In the genomic region with DNA sequence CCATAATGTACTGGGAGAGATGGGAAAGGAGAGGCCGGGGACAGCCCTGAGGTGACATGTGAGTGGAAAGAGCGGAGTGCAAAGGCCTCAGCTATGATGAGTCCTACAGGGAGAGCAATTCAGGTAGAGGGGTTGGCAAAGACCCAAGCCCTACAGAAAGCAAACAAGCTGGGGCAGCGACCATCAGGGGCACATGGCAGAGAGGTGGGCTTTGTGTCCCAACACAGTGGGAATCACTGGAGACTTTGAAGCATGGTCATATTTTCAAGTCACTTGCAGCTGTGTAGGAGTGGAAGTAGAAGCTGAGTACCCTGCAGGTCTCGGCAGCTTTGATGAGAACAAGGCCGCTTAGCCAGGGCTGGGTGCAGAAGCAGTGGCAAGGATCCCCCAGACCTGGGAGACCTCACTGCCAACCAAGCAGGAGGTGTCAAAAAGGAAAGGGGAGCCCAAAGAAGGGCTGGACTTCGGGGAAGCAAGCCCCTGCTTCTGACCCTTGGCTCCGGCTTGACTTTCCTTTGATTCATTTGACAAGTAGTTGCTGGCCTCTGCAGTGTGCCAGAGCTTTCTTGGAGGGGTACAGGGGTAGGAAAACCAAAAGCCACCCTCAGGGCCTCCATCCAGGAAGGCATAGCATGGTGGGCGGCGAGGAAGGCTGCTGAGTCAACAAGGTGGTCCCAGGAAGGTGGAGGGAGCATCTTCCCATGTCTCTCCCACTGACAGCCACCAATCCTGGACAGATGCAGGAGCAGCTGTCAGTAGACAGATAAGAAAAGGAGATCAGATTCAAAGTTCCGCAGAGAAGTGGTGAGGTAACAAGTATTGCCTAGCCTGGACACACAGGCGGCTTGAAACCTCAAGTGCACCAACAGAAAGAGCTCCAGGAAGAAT, we compare ENCODE assay signal across 10 cellular contexts. TPM values are rescaled to one million over a fixed set of nuclear protein-coding genes. Genes with fewer than 3 reads are reported as not detected.
DNase-seq lines count a peak whose midpoint lies in the region; ATAC-seq and TF ChIP-seq lines count a peak whose summit lies in the region.
"Had no signal": no experiment of that assay in that cellular context is flagged by ENCODE, and none has a peak within 500 bp of the region (broad histone marks: within the 10 kb centered on the region; RNA-seq: fewer than 3 reads in every experiment).

No MANE protein-coding gene starts in this region.

- TF ChIP-seq CTCF in CD14-positive monocyte (IDR thresholded peaks at IDR 0.05) = no peak
- no peak for TF ChIP-seq CTCF in WTC11 (IDR thresholded peaks at IDR 0.05)

- intact Hi-C loops in CD14-positive monocyte (cut with micrococcal nuclease) = no loop called here

- CTCF ChIA-PET in WTC11 (lab: Charles Lee) = interaction anchor here (1.4 kb wide), 2 partner anchors 34 to 151 kb away, joined by 3 to 6 read pairs; no protein-coding TSS in a partner anchor

- peaks cover 0 to 3% (median 0%) of the 10 kb centered on the region in 7 donors for H3K9me3 Mint-ChIP-seq in CD14-positive monocyte
- H3K9me3 Mint-ChIP-seq in WTC11 = no peaks in the 10 kb centered on the region
- H3K9me3 Mint-ChIP-seq in natural killer cell treated with Interleukin-12 subunit alpha and Interleukin-12 subunit beta and Interleukin-15 and Interleukin-18, amount 100 ng/mL, for 72 hours = no peaks in the 10 kb centered on the region
- H3K9me3 Mint-ChIP-seq: nephron had no signal

- H3K27ac Mint-ChIP-seq in CD14-positive monocyte (peak overlapping the region in 2 of 7 donors; percentile 7 to 8), WTC11 (no peak overlapping the region)
- H3K27ac Mint-ChIP-seq in natural killer cell treated with Interleukin-12 subunit alpha and Interleukin-12 subunit beta and Interleukin-15 and Interleukin-18, amount 100 ng/mL, for 72 hours = peak overlapping the region in 1 of 2 donors; percentile 27

- H3K4me1 Mint-ChIP-seq in CD14-positive monocyte (peaks cover 26% of the 10 kb centered on the region), WTC11 (peaks cover 32% of the 10 kb centered on the region)
- H3K4me1 Mint-ChIP-seq in natural killer cell treated with Interleukin-12 subunit alpha and Interleukin-12 subunit beta and Interleukin-15 and Interleukin-18, amount 100 ng/mL, for 72 hours (ENCODE audit: low read depth in 2 of 2) = peaks cover 12 to 16% of the 10 kb centered on the region in 2 donors

- no peak for ATAC-seq in WTC11
- no peak for ATAC-seq in natural killer cell treated with Interleukin-12 subunit alpha and Interleukin-12 subunit beta and Interleukin-15 and Interleukin-18, amount 100 ng/mL, for 72 hours
- ATAC-seq in HG03025 (IDR thresholded peaks at IDR 0.05; ENCODE audit: low FRiP score, unreplicated experiment) = no peak
- no peak for ATAC-seq in HG02884 (IDR thresholded peaks at IDR 0.05; ENCODE audit: unreplicated experiment)

- POLR2A ChIA-PET in WTC11 (lab: Charles Lee) = interaction anchor here (0.6 kb wide), 1 partner anchor 18 kb away, joined by 5 read pairs; no protein-coding TSS in a partner anchor

- H3K27me3 Mint-ChIP-seq in CD14-positive monocyte (ENCODE audit: low read depth in 3 of 3) (peaks cover 0 to 24% (median 4%) of the 10 kb centered on the region in 3 donors), WTC11 (ENCODE audit: low read depth) (peaks cover 34% of the 10 kb centered on the region)
- H3K27me3 Mint-ChIP-seq in natural killer cell treated with Interleukin-12 subunit alpha and Interleukin-12 subunit beta and Interleukin-15 and Interleukin-18, amount 100 ng/mL, for 72 hours = no peaks in the 10 kb centered on the region

- DNase-seq in CD14-positive monocyte (ENCODE audit: low spot score) = peak; percentile 22
- peak; percentile 24 for DNase-seq in ELR (ENCODE audit: low read depth)
- DNase-seq in WTC11 (ENCODE audit: low spot score) = no peak
- peak; percentile 51 for DNase-seq in natural killer cell treated with Interleukin-12 subunit alpha and Interleukin-12 subunit beta and Interleukin-15 and Interleukin-18, amount 100 ng/mL, for 72 hours (ENCODE audit: low spot score)
- no peak for DNase-seq in RKO (ENCODE audit: low spot score)
- DNase-seq: NCI-H1694 treated with DMSO at 0.1 percent for 48 hours; stimulated activated CD4-positive, alpha-beta T cell treated with anti-CD3 and anti-CD28 coated beads, Interleukin-2, amount 100 ng/mL, for 24 hours had no signal

- H3K36me3 Mint-ChIP-seq in CD14-positive monocyte = peaks cover 3 to 7% of the 10 kb centered on the region in 2 donors
- H3K36me3 Mint-ChIP-seq in WTC11 = no peaks in the 10 kb centered on the region
- no peaks in the 10 kb centered on the region for H3K36me3 Mint-ChIP-seq in natural killer cell treated with Interleukin-12 subunit alpha and Interleukin-12 subunit beta and Interleukin-15 and Interleukin-18, amount 100 ng/mL, for 72 hours

- H3K4me3 Mint-ChIP-seq in CD14-positive monocyte (no peak overlapping the region), WTC11 (no peak overlapping the region)
- H3K4me3 Mint-ChIP-seq in natural killer cell treated with Interleukin-12 subunit alpha and Interleukin-12 subunit beta and Interleukin-15 and Interleukin-18, amount 100 ng/mL, for 72 hours = no peak overlapping the region
- H3K4me3 Mint-ChIP-seq: nephron had no signal

TF ChIP-seq in WTC11, 78 proteins besides CTCF, POLR2A, EP300 and RAD21:
- TF ChIP-seq ZNF671 (CRISPR knock-in tag; IDR thresholded peaks at IDR 0.05) (no peak), OVOL2 (CRISPR knock-in tag; IDR thresholded peaks at IDR 0.05; ENCODE audit: borderline replicate concordance) (no peak), SP1 (CRISPR knock-in tag; conservative IDR thresholded peaks at IDR 0.05) (no peak), ETV6 (CRISPR knock-in tag; IDR thresholded peaks at IDR 0.05) (no peak), NFATC4 (CRISPR knock-in tag; IDR thresholded peaks at IDR 0.05) (no peak)
- TF ChIP-seq, protein P1, sequence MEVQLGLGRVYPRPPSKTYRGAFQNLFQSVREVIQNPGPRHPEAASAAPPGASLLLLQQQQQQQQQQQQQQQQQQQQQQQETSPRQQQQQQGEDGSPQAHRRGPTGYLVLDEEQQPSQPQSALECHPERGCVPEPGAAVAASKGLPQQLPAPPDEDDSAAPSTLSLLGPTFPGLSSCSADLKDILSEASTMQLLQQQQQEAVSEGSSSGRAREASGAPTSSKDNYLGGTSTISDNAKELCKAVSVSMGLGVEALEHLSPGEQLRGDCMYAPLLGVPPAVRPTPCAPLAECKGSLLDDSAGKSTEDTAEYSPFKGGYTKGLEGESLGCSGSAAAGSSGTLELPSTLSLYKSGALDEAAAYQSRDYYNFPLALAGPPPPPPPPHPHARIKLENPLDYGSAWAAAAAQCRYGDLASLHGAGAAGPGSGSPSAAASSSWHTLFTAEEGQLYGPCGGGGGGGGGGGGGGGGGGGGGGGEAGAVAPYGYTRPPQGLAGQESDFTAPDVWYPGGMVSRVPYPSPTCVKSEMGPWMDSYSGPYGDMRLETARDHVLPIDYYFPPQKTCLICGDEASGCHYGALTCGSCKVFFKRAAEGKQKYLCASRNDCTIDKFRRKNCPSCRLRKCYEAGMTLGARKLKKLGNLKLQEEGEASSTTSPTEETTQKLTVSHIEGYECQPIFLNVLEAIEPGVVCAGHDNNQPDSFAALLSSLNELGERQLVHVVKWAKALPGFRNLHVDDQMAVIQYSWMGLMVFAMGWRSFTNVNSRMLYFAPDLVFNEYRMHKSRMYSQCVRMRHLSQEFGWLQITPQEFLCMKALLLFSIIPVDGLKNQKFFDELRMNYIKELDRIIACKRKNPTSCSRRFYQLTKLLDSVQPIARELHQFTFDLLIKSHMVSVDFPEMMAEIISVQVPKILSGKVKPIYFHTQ (CRISPR knock-in tag; IDR thresholded peaks at IDR 0.05) = 0 out of 2 replicates have a peak, but pooled peaks have one; percentile 6

RNA-seq across cellular contexts. Expression of a gene that starts 1.9 kb away (rescaled TPM):
- polyA plus RNA-seq in CD14-positive monocyte = not detected
- 2.4 to 5.6 TPM (median 3.9 TPM) in 3 replicates for total RNA-seq in WTC11 (2021)
- total RNA-seq in natural killer cell treated with Interleukin-12 subunit alpha and Interleukin-12 subunit beta and Interleukin-15 and Interleukin-18, amount 100 ng/mL, for 72 hours = not detected

RNA-seq across cellular contexts. Expression of a gene that starts 15.0 kb away (rescaled TPM):
- polyA plus RNA-seq in CD14-positive monocyte = 1 to 10 TPM; 4.8 TPM
- total RNA-seq in WTC11 (2021) = 20.9 to 25.3 TPM (median 24.7 TPM) in 3 replicates
- 10 to 100 TPM; 25.9 to 66.9 TPM for total RNA-seq in natural killer cell treated with Interleukin-12 subunit alpha and Interleukin-12 subunit beta and Interleukin-15 and Interleukin-18, amount 100 ng/mL, for 72 hours

RNA-seq across cellular contexts. Expression of a gene that starts 22.8 kb away (rescaled TPM):
- polyA plus RNA-seq in CD14-positive monocyte = 100 to 1,000 TPM; 304 to 321 TPM
- total RNA-seq in WTC11 (2021) = 34.3 to 36.8 TPM (median 36.1 TPM) in 3 replicates
- total RNA-seq in natural killer cell treated with Interleukin-12 subunit alpha and Interleukin-12 subunit beta and Interleukin-15 and Interleukin-18, amount 100 ng/mL, for 72 hours = 100 to 1,000 TPM; 173 to 202 TPM

RNA-seq across cellular contexts. Expression of a gene that starts 36.8 kb away (rescaled TPM):
- polyA plus RNA-seq in CD14-positive monocyte = not detected
- 50.8 to 55.5 TPM (median 52.4 TPM) in 3 replicates for total RNA-seq in WTC11 (2021)
- 1 to 10 TPM; 1.0 to 2.4 TPM for total RNA-seq in natural killer cell treated with Interleukin-12 subunit alpha and Interleukin-12 subunit beta and Interleukin-15 and Interleukin-18, amount 100 ng/mL, for 72 hours

RNA-seq across cellular contexts. Expression of a gene that starts 56.0 kb away (rescaled TPM):
- 10 to 100 TPM; 24.1 to 25.7 TPM for polyA plus RNA-seq in CD14-positive monocyte
- 140 to 154 TPM (median 146 TPM) in 3 replicates for total RNA-seq in WTC11 (2021)
- total RNA-seq in natural killer cell treated with Interleukin-12 subunit alpha and Interleukin-12 subunit beta and Interleukin-15 and Interleukin-18, amount 100 ng/mL, for 72 hours = 100 to 1,000 TPM; 101 to 229 TPM

Comparison
In these comparisons a context has a peak if more than half of its experiments do, and no peak if none do; other contexts are left out.
1. DNase-seq: peak in CD14-positive monocyte (single experiment), ELR (single experiment) and natural killer cell treated with Interleukin-12 subunit alpha and Interleukin-12 subunit beta and Interleukin-15 and Interleukin-18, amount 100 ng/mL, for 72 hours (single experiment); none in WTC11 (single experiment) and RKO (single experiment).